In the genomic region with DNA sequence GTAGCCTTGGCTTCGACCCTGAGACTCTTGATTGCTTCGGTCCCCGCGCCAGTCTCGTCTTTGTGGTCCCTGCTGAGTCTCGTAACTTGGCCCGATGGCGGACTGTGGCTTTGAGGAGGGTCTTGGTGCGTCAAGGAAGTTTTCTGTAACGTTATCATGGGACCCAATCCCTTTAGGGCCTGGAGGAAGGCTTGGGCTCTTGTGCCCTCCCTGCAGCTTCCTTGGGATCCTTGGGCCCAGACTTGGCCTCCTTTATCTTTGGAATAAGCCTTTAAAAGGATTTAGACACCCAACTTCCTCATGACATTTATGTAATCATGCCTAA, we compare ENCODE assay signal across 8 cellular contexts. TPM values are rescaled to one million over a fixed set of nuclear protein-coding genes. Genes with fewer than 3 reads are reported as not detected.
DNase-seq lines count a peak whose midpoint lies in the region; ATAC-seq and TF ChIP-seq lines count a peak whose summit lies in the region.

No MANE protein-coding gene starts in this region.

- H3K9me3 ChIP-seq in effector memory CD4-positive, alpha-beta T cell (ENCODE audit: control insufficient read depth, low read length): no peaks in the 10 kb centered on the region

- DNase-seq in EH (ENCODE audit: low read depth) (peak; percentile 33), NCI-H69 (lab: John Stamatoyannopoulos, UW) (peak; percentile 35), neural crest cell (ENCODE audit: low read depth, low spot score) (no peak)
- DNase-seq in effector memory CD4-positive, alpha-beta T cell: no peak
- DNase-seq in activated CD4-positive, alpha-beta T cell treated with anti-CD3 and anti-CD28 coated beads, Interleukin-2, amount 50 U/mL, for 48 hours: no peak

- H3K27me3 Mint-ChIP-seq in neural crest cell (ENCODE audit: low read depth): no peaks in the 10 kb centered on the region

- no peak for ATAC-seq in GM18909 (IDR thresholded peaks at IDR 0.05; ENCODE audit: poor library complexity, unreplicated experiment)
- no peak for ATAC-seq in HG03095 (IDR thresholded peaks at IDR 0.05; ENCODE audit: unreplicated experiment)
- no peak for ATAC-seq in HG03571 (IDR thresholded peaks at IDR 0.05; ENCODE audit: unreplicated experiment)

- H3K36me3 Mint-ChIP-seq in neural crest cell (ENCODE audit: low read depth): peaks cover 8% of the 10 kb centered on the region

- H3K4me1 ChIP-seq in effector memory CD4-positive, alpha-beta T cell (ENCODE audit: control insufficient read depth, insufficient read depth, low read length, poor library complexity, severe bottlenecking): peaks cover 3% of the 10 kb centered on the region

- H3K27ac ChIP-seq in effector memory CD4-positive, alpha-beta T cell (ENCODE audit: insufficient read depth, low read length, poor library complexity, severe bottlenecking): peak overlapping the region; percentile 83

- H3K4me3 ChIP-seq in effector memory CD4-positive, alpha-beta T cell (ENCODE audit: insufficient read depth, low read depth, low read length, poor library complexity, severe bottlenecking): peak overlapping the region; percentile 91

- H3K27ac Mint-ChIP-seq in neural crest cell (ENCODE audit: unreplicated experiment): peak overlapping the region; percentile 99

- H3K36me3 ChIP-seq in effector memory CD4-positive, alpha-beta T cell (ENCODE audit: control insufficient read depth, insufficient read depth, low read length): peaks cover 26% of the 10 kb centered on the region

- H3K4me1 Mint-ChIP-seq in neural crest cell: peaks cover 20% of the 10 kb centered on the region

- H3K9me3 Mint-ChIP-seq in neural crest cell: no peaks in the 10 kb centered on the region

- TF ChIP-seq CTCF in neural crest cell (conservative IDR thresholded peaks at IDR 0.05): no peak

- H3K4me3 Mint-ChIP-seq in neural crest cell: peak overlapping the region; percentile 96

- H3K27me3 ChIP-seq in effector memory CD4-positive, alpha-beta T cell (replicated peaks; ENCODE audit: control insufficient read depth, insufficient read depth, low read length, poor library complexity, severe bottlenecking): no peaks in the 10 kb centered on the region

RNA-seq across cellular contexts. Expression of a gene that starts 0.4 kb away (rescaled TPM):
- total RNA-seq in neural crest cell: 34.7 and 35.6 TPM in 2 replicates

RNA-seq across cellular contexts. Expression of a gene that starts 10.7 kb away (rescaled TPM):
- not detected in 2 replicates for total RNA-seq in neural crest cell

RNA-seq across cellular contexts. Expression of a gene that starts 58.7 kb away (rescaled TPM):
- total RNA-seq in neural crest cell: 9.0 and 10.2 TPM in 2 replicates

Comparison
In these comparisons a context has a peak if more than half of its experiments do, and no peak if none do; other contexts are left out.
1. DNase-seq: peak in EH (single experiment) and NCI-H69 (single experiment); none in effector memory CD4-positive, alpha-beta T cell (0 of 3), neural crest cell (single experiment) and activated CD4-positive, alpha-beta T cell treated with anti-CD3 and anti-CD28 coated beads, Interleukin-2, amount 50 U/mL, for 48 hours (0 of 2).